ENCODE assay signal across 1 cellular context in genomic region chr3:9397911-9398714, GRCh38.
TF ChIP-seq lines count a peak whose summit lies in the region.

No MANE protein-coding gene starts in this region.

TF ChIP-seq in HEK293, 187 proteins besides CTCF, POLR2A, EP300 and RAD21 (continued from another document):
- 0 out of 2 replicates have a peak, but pooled peaks have one; percentile 10 for TF ChIP-seq ZNF518A (tag by site-specific recombination; conservative IDR thresholded peaks at IDR 0.05; ENCODE audit: low read depth)
- TF ChIP-seq ZNF610 (tag by site-specific recombination; IDR thresholded peaks at IDR 0.05; ENCODE audit: borderline replicate concordance), result 0 out of 2 replicates have a peak, but pooled peaks have one; percentile 12
- TF ChIP-seq ZNF558 (tag by site-specific recombination; IDR thresholded peaks at IDR 0.05), result no peak
- TF ChIP-seq TCF7L2 (IDR thresholded peaks at IDR 0.05; ENCODE audit: borderline replicate concordance, low read depth, low read length), result no peak
- TF ChIP-seq SP7 (tag by site-specific recombination; IDR thresholded peaks at IDR 0.05), result peak; percentile 42; the same call in 1 of the 2 replicates
- TF ChIP-seq ZNF776 (tag by site-specific recombination; IDR thresholded peaks at IDR 0.05; ENCODE audit: borderline replicate concordance), result no peak
- TF ChIP-seq FEZF1 (tag by site-specific recombination; IDR thresholded peaks at IDR 0.05), result 0 out of 2 replicates have a peak, but pooled peaks have one; percentile 8
- TF ChIP-seq, protein P1, sequence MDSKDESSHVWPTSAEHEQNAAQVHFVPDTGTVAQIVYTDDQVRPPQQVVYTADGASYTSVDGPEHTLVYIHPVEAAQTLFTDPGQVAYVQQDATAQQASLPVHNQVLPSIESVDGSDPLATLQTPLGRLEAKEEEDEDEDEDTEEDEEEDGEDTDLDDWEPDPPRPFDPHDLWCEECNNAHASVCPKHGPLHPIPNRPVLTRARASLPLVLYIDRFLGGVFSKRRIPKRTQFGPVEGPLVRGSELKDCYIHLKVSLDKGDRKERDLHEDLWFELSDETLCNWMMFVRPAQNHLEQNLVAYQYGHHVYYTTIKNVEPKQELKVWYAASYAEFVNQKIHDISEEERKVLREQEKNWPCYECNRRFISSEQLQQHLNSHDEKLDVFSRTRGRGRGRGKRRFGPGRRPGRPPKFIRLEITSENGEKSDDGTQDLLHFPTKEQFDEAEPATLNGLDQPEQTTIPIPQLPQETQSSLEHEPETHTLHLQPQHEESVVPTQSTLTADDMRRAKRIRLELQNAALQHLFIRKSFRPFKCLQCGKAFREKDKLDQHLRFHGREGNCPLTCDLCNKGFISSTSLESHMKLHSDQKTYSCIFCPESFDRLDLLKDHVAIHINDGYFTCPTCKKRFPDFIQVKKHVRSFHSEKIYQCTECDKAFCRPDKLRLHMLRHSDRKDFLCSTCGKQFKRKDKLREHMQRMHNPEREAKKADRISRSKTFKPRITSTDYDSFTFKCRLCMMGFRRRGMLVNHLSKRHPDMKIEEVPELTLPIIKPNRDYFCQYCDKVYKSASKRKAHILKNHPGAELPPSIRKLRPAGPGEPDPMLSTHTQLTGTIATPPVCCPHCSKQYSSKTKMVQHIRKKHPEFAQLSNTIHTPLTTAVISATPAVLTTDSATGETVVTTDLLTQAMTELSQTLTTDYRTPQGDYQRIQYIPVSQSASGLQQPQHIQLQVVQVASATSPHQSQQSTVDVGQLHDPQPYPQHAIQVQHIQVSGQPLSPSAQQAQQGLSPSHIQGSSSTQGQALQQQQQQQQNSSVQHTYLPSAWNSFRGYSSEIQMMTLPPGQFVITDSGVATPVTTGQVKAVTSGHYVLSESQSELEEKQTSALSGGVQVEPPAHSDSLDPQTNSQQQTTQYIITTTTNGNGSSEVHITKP (tag by site-specific recombination; IDR thresholded peaks at IDR 0.05), result peak; percentile 83
- no peak for TF ChIP-seq ZNF704 (tag by site-specific recombination; IDR thresholded peaks at IDR 0.05)
- no peak for TF ChIP-seq ZNF585B (tag by site-specific recombination; IDR thresholded peaks at IDR 0.05)
- TF ChIP-seq ZEB2 (tag by site-specific recombination; IDR thresholded peaks at IDR 0.05), result 0 out of 2 replicates have a peak, but pooled peaks have one; percentile 51
- TF ChIP-seq ZNF501 (tag by site-specific recombination; IDR thresholded peaks at IDR 0.05), result peak; percentile 89
- TF ChIP-seq, protein P2, sequence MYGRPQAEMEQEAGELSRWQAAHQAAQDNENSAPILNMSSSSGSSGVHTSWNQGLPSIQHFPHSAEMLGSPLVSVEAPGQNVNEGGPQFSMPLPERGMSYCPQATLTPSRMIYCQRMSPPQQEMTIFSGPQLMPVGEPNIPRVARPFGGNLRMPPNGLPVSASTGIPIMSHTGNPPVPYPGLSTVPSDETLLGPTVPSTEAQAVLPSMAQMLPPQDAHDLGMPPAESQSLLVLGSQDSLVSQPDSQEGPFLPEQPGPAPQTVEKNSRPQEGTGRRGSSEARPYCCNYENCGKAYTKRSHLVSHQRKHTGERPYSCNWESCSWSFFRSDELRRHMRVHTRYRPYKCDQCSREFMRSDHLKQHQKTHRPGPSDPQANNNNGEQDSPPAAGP (tag by site-specific recombination; IDR thresholded peaks at IDR 0.05), result peak; percentile 21; the same call in 1 of the 2 replicates
- TF ChIP-seq ZNF223 (tag by site-specific recombination; IDR thresholded peaks at IDR 0.05), result no peak
- no peak for TF ChIP-seq ZNF211 (tag by site-specific recombination; IDR thresholded peaks at IDR 0.05; ENCODE audit: low read depth)
- peak; percentile 25; the same call in 1 of the 2 replicates for TF ChIP-seq ZNF792 (tag by site-specific recombination; IDR thresholded peaks at IDR 0.05)
- no peak; the same call in 1 of the 2 replicates for TF ChIP-seq ZNF791 (tag by site-specific recombination; IDR thresholded peaks at IDR 0.05)
- peak; percentile 53; the same call in 1 of the 2 replicates for TF ChIP-seq ZNF76 (tag by site-specific recombination; IDR thresholded peaks at IDR 0.05; ENCODE audit: borderline replicate concordance, low read depth)
- no peak for TF ChIP-seq ZBTB44 (tag by site-specific recombination; IDR thresholded peaks at IDR 0.05)
- TF ChIP-seq, protein P3, sequence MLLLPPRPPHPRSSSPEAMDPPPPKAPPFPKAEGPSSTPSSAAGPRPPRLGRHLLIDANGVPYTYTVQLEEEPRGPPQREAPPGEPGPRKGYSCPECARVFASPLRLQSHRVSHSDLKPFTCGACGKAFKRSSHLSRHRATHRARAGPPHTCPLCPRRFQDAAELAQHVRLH (tag by site-specific recombination; IDR thresholded peaks at IDR 0.05), result no peak
- TF ChIP-seq ZNF202 (tag by site-specific recombination; IDR thresholded peaks at IDR 0.05; ENCODE audit: borderline replicate concordance), result no peak
- no peak for TF ChIP-seq ZNF707 (tag by site-specific recombination; IDR thresholded peaks at IDR 0.05)
- no peak for TF ChIP-seq ZNF529 (tag by site-specific recombination; IDR thresholded peaks at IDR 0.05; ENCODE audit: insufficient replicate concordance)
- no peak for TF ChIP-seq ZNF37A (tag by site-specific recombination; IDR thresholded peaks at IDR 0.05)
- peak; percentile 57; the same call in 1 of the 2 replicates for TF ChIP-seq ZBTB21 (tag by site-specific recombination; IDR thresholded peaks at IDR 0.05)
- TF ChIP-seq ZFP41 (tag by site-specific recombination; IDR thresholded peaks at IDR 0.05; ENCODE audit: borderline replicate concordance), result no peak
- peak; percentile 32; the same call in 1 of the 2 replicates for TF ChIP-seq GLIS1 (tag by site-specific recombination; IDR thresholded peaks at IDR 0.05)
- TF ChIP-seq ZNF354C (tag by site-specific recombination; IDR thresholded peaks at IDR 0.05; ENCODE audit: borderline replicate concordance, low read depth), result no peak
- peak; percentile 18; the same call in 1 of the 2 replicates for TF ChIP-seq SP2 (tag by site-specific recombination; IDR thresholded peaks at IDR 0.05)
- TF ChIP-seq, protein P4, sequence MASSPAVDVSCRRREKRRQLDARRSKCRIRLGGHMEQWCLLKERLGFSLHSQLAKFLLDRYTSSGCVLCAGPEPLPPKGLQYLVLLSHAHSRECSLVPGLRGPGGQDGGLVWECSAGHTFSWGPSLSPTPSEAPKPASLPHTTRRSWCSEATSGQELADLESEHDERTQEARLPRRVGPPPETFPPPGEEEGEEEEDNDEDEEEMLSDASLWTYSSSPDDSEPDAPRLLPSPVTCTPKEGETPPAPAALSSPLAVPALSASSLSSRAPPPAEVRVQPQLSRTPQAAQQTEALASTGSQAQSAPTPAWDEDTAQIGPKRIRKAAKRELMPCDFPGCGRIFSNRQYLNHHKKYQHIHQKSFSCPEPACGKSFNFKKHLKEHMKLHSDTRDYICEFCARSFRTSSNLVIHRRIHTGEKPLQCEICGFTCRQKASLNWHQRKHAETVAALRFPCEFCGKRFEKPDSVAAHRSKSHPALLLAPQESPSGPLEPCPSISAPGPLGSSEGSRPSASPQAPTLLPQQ (tag by site-specific recombination; IDR thresholded peaks at IDR 0.05), result peak; percentile 51; the same call in 1 of the 2 replicates
- no peak for TF ChIP-seq ZNF214 (tag by site-specific recombination; IDR thresholded peaks at IDR 0.05; ENCODE audit: borderline replicate concordance)
- TF ChIP-seq, protein P5, sequence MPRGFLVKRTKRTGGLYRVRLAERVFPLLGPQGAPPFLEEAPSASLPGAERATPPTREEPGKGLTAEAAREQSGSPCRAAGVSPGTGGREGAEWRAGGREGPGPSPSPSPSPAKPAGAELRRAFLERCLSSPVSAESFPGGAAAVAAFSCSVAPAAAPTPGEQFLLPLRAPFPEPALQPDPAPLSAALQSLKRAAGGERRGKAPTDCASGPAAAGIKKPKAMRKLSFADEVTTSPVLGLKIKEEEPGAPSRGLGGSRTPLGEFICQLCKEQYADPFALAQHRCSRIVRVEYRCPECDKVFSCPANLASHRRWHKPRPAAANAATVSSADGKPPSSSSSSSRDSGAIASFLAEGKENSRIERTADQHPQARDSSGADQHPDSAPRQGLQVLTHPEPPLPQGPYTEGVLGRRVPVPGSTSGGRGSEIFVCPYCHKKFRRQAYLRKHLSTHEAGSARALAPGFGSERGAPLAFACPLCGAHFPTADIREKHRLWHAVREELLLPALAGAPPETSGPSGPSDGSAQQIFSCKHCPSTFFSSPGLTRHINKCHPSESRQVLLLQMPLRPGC (tag by site-specific recombination; IDR thresholded peaks at IDR 0.05), result no peak; the same call in 1 of the 2 replicates
- TF ChIP-seq, protein P6, sequence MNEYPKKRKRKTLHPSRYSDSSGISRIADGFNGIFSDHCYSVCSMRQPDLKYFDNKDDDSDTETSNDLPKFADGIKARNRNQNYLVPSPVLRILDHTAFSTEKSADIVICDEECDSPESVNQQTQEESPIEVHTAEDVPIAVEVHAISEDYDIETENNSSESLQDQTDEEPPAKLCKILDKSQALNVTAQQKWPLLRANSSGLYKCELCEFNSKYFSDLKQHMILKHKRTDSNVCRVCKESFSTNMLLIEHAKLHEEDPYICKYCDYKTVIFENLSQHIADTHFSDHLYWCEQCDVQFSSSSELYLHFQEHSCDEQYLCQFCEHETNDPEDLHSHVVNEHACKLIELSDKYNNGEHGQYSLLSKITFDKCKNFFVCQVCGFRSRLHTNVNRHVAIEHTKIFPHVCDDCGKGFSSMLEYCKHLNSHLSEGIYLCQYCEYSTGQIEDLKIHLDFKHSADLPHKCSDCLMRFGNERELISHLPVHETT (tag by site-specific recombination; IDR thresholded peaks at IDR 0.05), result peak; percentile 57; the same call in 1 of the 2 replicates
- 0 out of 2 replicates have a peak, but pooled peaks have one; percentile 9 for TF ChIP-seq ZNF121 (tag by site-specific recombination; IDR thresholded peaks at IDR 0.05)
